In the genomic region with DNA sequence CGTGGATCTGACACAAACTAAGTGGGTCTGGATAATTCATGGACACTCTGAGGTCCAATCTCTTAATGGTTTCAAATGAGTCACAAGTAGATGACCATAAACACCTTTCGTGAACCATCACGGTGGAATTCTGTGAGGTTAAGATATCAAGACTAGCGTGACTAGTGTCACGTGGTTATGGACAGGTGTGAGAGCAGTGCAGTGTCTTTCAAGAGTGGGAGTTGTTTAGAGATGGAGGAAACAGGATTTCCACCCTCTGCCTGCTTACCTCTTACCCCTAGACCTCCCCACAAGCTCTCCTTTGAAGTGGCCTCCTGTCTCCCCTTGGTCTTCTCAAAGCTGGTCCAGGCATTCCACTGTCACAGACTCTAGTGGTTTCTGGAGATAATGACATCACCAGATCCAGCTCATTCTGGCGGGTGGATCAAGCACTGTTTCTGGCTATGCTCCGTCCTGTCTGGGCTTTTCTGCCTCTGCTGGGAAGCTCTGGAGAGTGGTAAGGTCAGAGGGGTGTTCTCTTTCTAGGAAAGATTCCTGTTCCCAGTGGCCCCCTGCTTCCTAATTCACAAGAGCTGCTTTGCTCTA, we compare ENCODE assay signal across 1 cellular context.
TF ChIP-seq lines count a peak whose summit lies in the region.

No MANE protein-coding gene starts in this region.

TF ChIP-seq in endothelial cell of umbilical vein, 7 proteins besides CTCF, POLR2A, EP300 and RAD21:
- TF ChIP-seq POLR2AphosphoS5 (IDR thresholded peaks at IDR 0.05; ENCODE audit: insufficient read depth, low read depth, low read length): no peak
- TF ChIP-seq, protein P1, sequence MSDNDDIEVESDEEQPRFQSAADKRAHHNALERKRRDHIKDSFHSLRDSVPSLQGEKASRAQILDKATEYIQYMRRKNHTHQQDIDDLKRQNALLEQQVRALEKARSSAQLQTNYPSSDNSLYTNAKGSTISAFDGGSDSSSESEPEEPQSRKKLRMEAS (IDR thresholded peaks at IDR 0.05; ENCODE audit: insufficient read depth, insufficient read length): no peak
- TF ChIP-seq MYC (IDR thresholded peaks at IDR 0.05; ENCODE audit: low read depth, low read length): no peak
- no peak for TF ChIP-seq JUN (IDR thresholded peaks at IDR 0.05; ENCODE audit: borderline replicate concordance, insufficient read depth, insufficient read length, low read depth)
- no peak for TF ChIP-seq EZH2 (IDR thresholded peaks at IDR 0.05; ENCODE audit: borderline replicate concordance, low read depth, low read length, severe bottlenecking)
- TF ChIP-seq FOS (IDR thresholded peaks at IDR 0.05; ENCODE audit: borderline replicate concordance, insufficient read depth, low read length): no peak
- no peak for TF ChIP-seq GATA2 (IDR thresholded peaks at IDR 0.05; ENCODE audit: insufficient read depth, insufficient read length, low read depth, low read length)
